27 cellular contexts compared by ENCODE assay signal in genomic region chr4:149465941-149466340, GRCh38.
DNase-seq lines count a peak whose midpoint lies in the region; ATAC-seq and TF ChIP-seq lines count a peak whose summit lies in the region.
"Had no signal": no experiment of that assay in that cellular context is flagged by ENCODE, and none has a peak within 500 bp of the region (broad histone marks: within the 10 kb centered on the region; RNA-seq: fewer than 3 reads in every experiment).

No MANE protein-coding gene starts in this region.

- H3K4me3 ChIP-seq in ACC112 (ENCODE audit: low read depth, low read length) (0 out of 2 replicates have a peak overlapping the region, but pooled peaks have one; percentile 27), cardiac fibroblast (replicated peaks in 1 of 2; ENCODE audit: low read depth in 2 of 2, low read length in 2 of 2) (no peak overlapping the region)
- H3K4me3 ChIP-seq: A549, esophagus muscularis mucosa had no signal

- peaks cover 17% of the 10 kb centered on the region for H3K4me1 ChIP-seq in ACC112 (ENCODE audit: control insufficient read depth, insufficient read depth, low read length, unreplicated experiment)
- H3K4me1 ChIP-seq: A549, esophagus muscularis mucosa had no signal

- H3K27ac ChIP-seq in ACC112 (ENCODE audit: low read depth, low read length): peak overlapping the region; percentile 72
- H3K27ac ChIP-seq: A549, esophagus muscularis mucosa, HL-60 had no signal

- no peaks in the 10 kb centered on the region for H3K79me2 ChIP-seq in ACC112 (ENCODE audit: control insufficient read depth, insufficient read depth, low read length, unreplicated experiment)

- ATAC-seq in HG03280 (IDR thresholded peaks at IDR 0.05; ENCODE audit: unreplicated experiment): no peak
- ATAC-seq: A549, natural killer cell had no signal

- H2AFZ ChIP-seq in ACC112 (ENCODE audit: low read length, unreplicated experiment): no peak overlapping the region

- peak; percentile 53 for DNase-seq in HS-5 (ENCODE audit: low read depth)
- DNase-seq in cardiac fibroblast (ENCODE audit: low read depth in 2 of 2): peak; percentile 52 to 72
- DNase-seq in kidney glomerular epithelial cell (lab: John Stamatoyannopoulos, UW): peak; percentile 33
- DNase-seq in SIG-M5 (lab: John Stamatoyannopoulos, UW): no peak
- DNase-seq in stimulated activated CD4-positive, alpha-beta T cell treated with anti-CD3 and anti-CD28 coated beads, Interleukin-4, amount 100 ng/mL, for 24 hours: no peak
- no peak for DNase-seq in head of caudate nucleus
- DNase-seq: activated CD4-positive, alpha-beta T cell treated with anti-CD3 and anti-CD28 coated beads, Interleukin-2, amount 50 U/mL, for 1 hour; activated CD8-positive, alpha-beta memory T cell treated with anti-CD3 and anti-CD28 coated beads, Interleukin-2, amount 50 U/mL, for 4 hours; activated gamma-delta T cell; C1 segment of cervical spinal cord; central memory CD4-positive, alpha-beta T cell; KG1; mesendoderm; natural killer cell; NCI-H1092 treated with DMSO at 0.1 percent for 48 hours; NCI-H2081 treated with DMSO at 0.1 percent for 48 hours; NCI-H524; SHP77 treated with DMSO at 0.1 percent for 48 hours; small intestine; stimulated activated CD4-positive, alpha-beta T cell treated with anti-CD3 and anti-CD28 coated beads, Interleukin-2, amount 100 ng/mL, for 48 hours; substantia nigra; T-helper 1 cell had no signal

- H3K36me3 ChIP-seq in ACC112 (ENCODE audit: insufficient read depth, low read length): no peaks in the 10 kb centered on the region
- H3K36me3 ChIP-seq: esophagus muscularis mucosa had no signal

- no peak for TF ChIP-seq CTCF in cardiac fibroblast (IDR thresholded peaks at IDR 0.05; ENCODE audit: low read depth, low read length)

- intact Hi-C loops in head of caudate nucleus (cut with DNase I): no loop called here

- H3K27me3 ChIP-seq in ACC112 (ENCODE audit: insufficient read depth, low read length): no peaks in the 10 kb centered on the region
- H3K27me3 ChIP-seq: esophagus muscularis mucosa had no signal

Comparison
In these comparisons a context has a peak if more than half of its experiments do, and no peak if none do; other contexts are left out.
1. DNase-seq: peak in HS-5 (single experiment), cardiac fibroblast (2 of 2) and kidney glomerular epithelial cell (single experiment); none in SIG-M5 (single experiment), stimulated activated CD4-positive, alpha-beta T cell treated with anti-CD3 and anti-CD28 coated beads, Interleukin-4, amount 100 ng/mL, for 24 hours (single experiment) and head of caudate nucleus (0 of 42).